Comparison of ENCODE assay signal across 8 cellular contexts in genomic region chr1:114509596-114510234, GRCh38. TPM values are rescaled to one million over a fixed set of nuclear protein-coding genes. Genes with fewer than 3 reads are reported as not detected.
DNase-seq lines count a peak whose midpoint lies in the region; ATAC-seq and TF ChIP-seq lines count a peak whose summit lies in the region.

No MANE protein-coding gene starts in this region.

- H3K4me3 Mint-ChIP-seq in GM23338 = peak overlapping the region; percentile 86

- H2AFZ ChIP-seq in GM23338 = 0 out of 2 replicates have a peak overlapping the region, but pooled peaks have one; percentile 60

- peaks cover 10% of the 10 kb centered on the region; the same call in 1 of the 2 replicates for H3K27me3 ChIP-seq in GM23338 (ENCODE audit: insufficient read depth)

- H3K27ac ChIP-seq in GM23338 (ENCODE audit: low read depth) = no peak overlapping the region
- H3K27ac ChIP-seq in RWPE1 = peak overlapping the region; percentile 92

- peak overlapping the region; percentile 81 for H3K4me2 ChIP-seq in GM23338

- peak overlapping the region; percentile 99 for H3K4me3 ChIP-seq in GM23338
- peak overlapping the region; percentile 90 for H3K4me3 ChIP-seq in fibroblast of mammary gland (ENCODE audit: control insufficient read depth, low read depth, low read length)
- H3K4me3 ChIP-seq in retinal pigment epithelial cell (ENCODE audit: low read length) = peak overlapping the region; percentile 94

- peaks cover 57% of the 10 kb centered on the region for H3K79me2 ChIP-seq in GM23338 (replicated peaks; ENCODE audit: insufficient read depth)

- peaks cover 37% of the 10 kb centered on the region for H3K4me1 ChIP-seq in GM23338 (ENCODE audit: insufficient read depth)

- CTCF ChIA-PET in RWPE1 (lab: Yijun Ruan, JAX) = interaction anchor here (0.6 kb wide), 1 partner anchor 1284 kb away, joined by 3 read pairs; no protein-coding TSS in a partner anchor

- no peaks in the 10 kb centered on the region; the same call in 2 of the 3 replicates for H3K9me3 Mint-ChIP-seq in GM23338

- POLR2A ChIA-PET in RWPE1 (lab: Yijun Ruan, JAX; ENCODE audit: low non-redundant PET) = no interaction called here

- H3K27me3 Mint-ChIP-seq in GM23338 (ENCODE audit: insufficient read depth, low read depth, poor library complexity) = peaks cover 10% of the 10 kb centered on the region

- H3K4me1 Mint-ChIP-seq in GM23338 = peaks cover 38% of the 10 kb centered on the region

- peaks cover 44% of the 10 kb centered on the region for H4K20me1 ChIP-seq in GM23338 (replicated peaks; ENCODE audit: insufficient read depth)

- H3K27ac Mint-ChIP-seq in GM23338 = peak overlapping the region; percentile 10

- no peaks in the 10 kb centered on the region for H3K36me3 ChIP-seq in GM23338 (ENCODE audit: insufficient read depth)

- H3K36me3 Mint-ChIP-seq in GM23338 (ENCODE audit: low read depth) = peaks cover 19% of the 10 kb centered on the region

- ATAC-seq in GM23338 (no peak), GM18861 (IDR thresholded peaks at IDR 0.05; ENCODE audit: unreplicated experiment) (no peak)

- H3K9me2 ChIP-seq in GM23338 (ENCODE audit: insufficient read depth) = no peaks in the 10 kb centered on the region

- peaks cover 7% of the 10 kb centered on the region; the same call in 1 of the 2 replicates for H3F3A ChIP-seq in GM23338 (replicated peaks; ENCODE audit: low read depth)

- DNase-seq in GM23338 (ENCODE audit: low spot score) = no peak
- no peak for DNase-seq in RWPE1 (ENCODE audit: low spot score)
- DNase-seq in fibroblast of mammary gland (ENCODE audit: low read depth) = no peak
- no peak for DNase-seq in retinal pigment epithelial cell (ENCODE audit: low read depth)
- DNase-seq in D341Med (ENCODE audit: low spot score) = no peak
- no peak for DNase-seq in NCI-H2171 treated with DMSO at 0.1 percent for 48 hours (lab: John Stamatoyannopoulos, UW)
- no peak for DNase-seq in mesenteric fat pad (ENCODE audit: low spot score)

- TF ChIP-seq CTCF in GM23338 (conservative IDR thresholded peaks at IDR 0.05; ENCODE audit: low read depth in 2 of 2) = no peak
- no peak for TF ChIP-seq CTCF in RWPE1 (conservative IDR thresholded peaks at IDR 0.05; ENCODE audit: low read depth)
- TF ChIP-seq CTCF in fibroblast of mammary gland (conservative IDR thresholded peaks at IDR 0.05; ENCODE audit: control insufficient read depth, insufficient read depth, low read depth, low read length) = no peak
- no peak for TF ChIP-seq CTCF in retinal pigment epithelial cell (conservative IDR thresholded peaks at IDR 0.05; ENCODE audit: low read depth, low read length)

TF ChIP-seq in GM23338, 12 proteins besides CTCF, POLR2A, EP300 and RAD21:
- no peak for TF ChIP-seq EZH2phosphoT487 (IDR thresholded peaks at IDR 0.05; ENCODE audit: unreplicated experiment)
- TF ChIP-seq JUNB (IDR thresholded peaks at IDR 0.05; ENCODE audit: unreplicated experiment) = no peak
- TF ChIP-seq ZNF331 (CRISPR knock-in tag; IDR thresholded peaks at IDR 0.05; ENCODE audit: low read depth) = no peak
- TF ChIP-seq POLR2AphosphoS5 (IDR thresholded peaks at IDR 0.05; ENCODE audit: low read depth) = no peak
- TF ChIP-seq EZH2 (IDR thresholded peaks at IDR 0.05; ENCODE audit: low read depth, unreplicated experiment) = no peak
- no peak for TF ChIP-seq CREB1 (CRISPR knock-in tag; IDR thresholded peaks at IDR 0.05; ENCODE audit: low read depth)

RNA-seq across cellular contexts. Expression of gene TRIM33, which starts 1.3 kb away (rescaled TPM):
- 46.6 and 51.1 TPM in 2 replicates for total RNA-seq in GM23338 (2014; rRNA removed; shearing (Covaris generic))
- 48.8 and 50.3 TPM in 2 replicates for polyA plus RNA-seq in GM23338 (2016; fragmentation: Nextera tagmentation; extraction: Ambion mirVana)
- 26.2 TPM for total RNA-seq in mesenteric fat pad
